Comparison of ENCODE assay signal across 8 cellular contexts in genomic region chr16:53912155-53912554, GRCh38.
DNase-seq lines count a peak whose midpoint lies in the region; ATAC-seq and TF ChIP-seq lines count a peak whose summit lies in the region.

No MANE protein-coding gene starts in this region.

- no peaks in the 10 kb centered on the region for H3K27me3 Mint-ChIP-seq in activated CD4-positive, alpha-beta T cell treated with anti-CD3 and anti-CD28 coated beads for 36 hours
- no peaks in the 10 kb centered on the region for H3K27me3 Mint-ChIP-seq in activated T-helper 17 cell treated with anti-CD3 and anti-CD28 coated beads, Interleukin-2, amount 50 U/mL, for 72 hours
- H3K27me3 Mint-ChIP-seq in nephron progenitor cell (ENCODE audit: low read depth, poor library complexity), result peaks cover 4% of the 10 kb centered on the region

- H3K4me2 ChIP-seq in IMR-90 (ENCODE audit: low read depth, low read length), result no peak overlapping the region

- no peak for TF ChIP-seq CTCF in IMR-90 (conservative IDR thresholded peaks at IDR 0.05; ENCODE audit: low read depth, low read length)
- TF ChIP-seq CTCF in nephron progenitor cell (IDR thresholded peaks at IDR 0.05), result no peak

- peak overlapping the region; percentile 68 for H3K27ac Mint-ChIP-seq in activated CD4-positive, alpha-beta T cell treated with anti-CD3 and anti-CD28 coated beads for 36 hours
- H3K27ac Mint-ChIP-seq in activated T-helper 17 cell treated with anti-CD3 and anti-CD28 coated beads, Interleukin-2, amount 50 U/mL, for 72 hours, result peak overlapping the region; percentile 60
- no peak overlapping the region for H3K27ac Mint-ChIP-seq in nephron progenitor cell

- H2AK9ac ChIP-seq in IMR-90 (replicated peaks; ENCODE audit: low read depth, low read length, poor library complexity), result no peak overlapping the region

- H3K4ac ChIP-seq in IMR-90 (ENCODE audit: low read depth, low read length), result no peak overlapping the region

- no peak overlapping the region for H4K8ac ChIP-seq in IMR-90 (ENCODE audit: low read depth in 2 of 2, low read length in 2 of 2)

- ATAC-seq in activated CD4-positive, alpha-beta T cell treated with anti-CD3 and anti-CD28 coated beads for 36 hours, result peak; percentile 92
- ATAC-seq in IMR-90 (ENCODE audit: low read depth) (no peak), HG02973 (IDR thresholded peaks at IDR 0.05; ENCODE audit: unreplicated experiment) (no peak)
- ATAC-seq in activated T-helper 17 cell treated with anti-CD3 and anti-CD28 coated beads, Interleukin-2, amount 50 U/mL, for 72 hours (replicated peaks), result peak; percentile 91

- H3K9me3 ChIP-seq in IMR-90 (ENCODE audit: control insufficient read depth, insufficient read depth, low read length), result no peaks in the 10 kb centered on the region

- no peak overlapping the region for H3K56ac ChIP-seq in IMR-90 (ENCODE audit: extremely low read depth, insufficient read depth, low read length)

- CTCF ChIA-PET in activated CD4-positive, alpha-beta T cell treated with anti-CD3 and anti-CD28 coated beads for 36 hours (lab: Charles Lee), result interaction anchor here (0.6 to 1.1 kb wide), 3 partner anchors 24 to 619 kb away, joined by 3 to 4 read pairs (median 3); no protein-coding TSS in a partner anchor
- CTCF ChIA-PET in IMR-90 (lab: Yijun Ruan, JAX), result interaction anchor here (0.7 to 1.2 kb wide), 2 partner anchors 15 to 21 kb away, joined by 3 read pairs; no protein-coding TSS in a partner anchor

- peaks cover 15% of the 10 kb centered on the region for H3K4me1 ChIP-seq in IMR-90 (ENCODE audit: control insufficient read depth, insufficient read depth, low read length)

- H2AK5ac ChIP-seq in IMR-90 (ENCODE audit: low read depth, low read length), result no peak overlapping the region

- POLR2A ChIA-PET in activated CD4-positive, alpha-beta T cell treated with anti-CD3 and anti-CD28 coated beads for 36 hours (lab: Charles Lee), result no interaction called here
- POLR2A ChIA-PET in IMR-90 (lab: Charles Lee; ENCODE audit: unreplicated experiment), result no interaction called here

- peaks cover 17 to 27% of the 10 kb centered on the region in 2 experiments; a peak in 3 of 4 replicates for H3K79me1 ChIP-seq in IMR-90 (ENCODE audit: low read depth in 1 of 2, low read length in 2 of 2)

- no peak overlapping the region for H4K91ac ChIP-seq in IMR-90 (ENCODE audit: insufficient read depth, low read depth, low read length)

- H3K4me3 Mint-ChIP-seq in activated CD4-positive, alpha-beta T cell treated with anti-CD3 and anti-CD28 coated beads for 36 hours, result no peak overlapping the region
- H3K4me3 Mint-ChIP-seq in activated T-helper 17 cell treated with anti-CD3 and anti-CD28 coated beads, Interleukin-2, amount 50 U/mL, for 72 hours, result no peak overlapping the region
- H3K4me3 Mint-ChIP-seq in nephron progenitor cell, result no peak overlapping the region

- H3K4me3 ChIP-seq in IMR-90 (ENCODE audit: insufficient read depth, low read depth, low read length), result no peak overlapping the region

- no peak overlapping the region for H2BK5ac ChIP-seq in IMR-90 (ENCODE audit: low read depth, low read length, poor library complexity, severe bottlenecking)

- TF ChIP-seq RAD21 in IMR-90 (IDR thresholded peaks at IDR 0.05; ENCODE audit: low read length), result no peak

- peaks cover 29% of the 10 kb centered on the region for H3K4me1 Mint-ChIP-seq in activated CD4-positive, alpha-beta T cell treated with anti-CD3 and anti-CD28 coated beads for 36 hours
- peaks cover 14% of the 10 kb centered on the region for H3K4me1 Mint-ChIP-seq in activated T-helper 17 cell treated with anti-CD3 and anti-CD28 coated beads, Interleukin-2, amount 50 U/mL, for 72 hours
- H3K4me1 Mint-ChIP-seq in nephron progenitor cell, result peaks cover 18% of the 10 kb centered on the region

- no peaks in the 10 kb centered on the region for H3K27me3 ChIP-seq in IMR-90 (ENCODE audit: control insufficient read depth, insufficient read depth, low read length)

- intact Hi-C loops in activated CD4-positive, alpha-beta T cell treated with anti-CD3 and anti-CD28 coated beads for 36 hours (cut with DNase I, micrococcal nuclease), result loop anchor here in 1 of 2 experiments (2.0 kb wide), 1 partner anchor 47 kb away; no protein-coding TSS in a partner anchor
- intact Hi-C loops in IMR-90 (cut with micrococcal nuclease), result no loop called here

- no peaks in the 10 kb centered on the region for H3K36me3 ChIP-seq in IMR-90 (ENCODE audit: control insufficient read depth, insufficient read depth, low read length)

- peaks cover 17% of the 10 kb centered on the region for H3K9me1 ChIP-seq in IMR-90 (ENCODE audit: insufficient read depth, low read length)

- H2BK120ac ChIP-seq in IMR-90 (ENCODE audit: low read depth, low read length), result no peak overlapping the region

- peaks cover 3% of the 10 kb centered on the region; the same call in 1 of the 2 replicates for H4K20me1 ChIP-seq in IMR-90 (ENCODE audit: insufficient read depth, low read length)

- no peak for TF ChIP-seq POLR2A in IMR-90 (IDR thresholded peaks at IDR 0.05; ENCODE audit: low read depth, low read length)

- in situ Hi-C loops in IMR-90 (cut with MboI; ENCODE audit: low sequenced_read_pairs), result no loop called here

- H3K9me3 Mint-ChIP-seq in activated CD4-positive, alpha-beta T cell treated with anti-CD3 and anti-CD28 coated beads for 36 hours (ENCODE audit: low read depth), result no peaks in the 10 kb centered on the region
- H3K9me3 Mint-ChIP-seq in activated T-helper 17 cell treated with anti-CD3 and anti-CD28 coated beads, Interleukin-2, amount 50 U/mL, for 72 hours, result no peaks in the 10 kb centered on the region
- H3K9me3 Mint-ChIP-seq in nephron progenitor cell, result no peaks in the 10 kb centered on the region

- peaks cover 2% of the 10 kb centered on the region for H3K36me3 Mint-ChIP-seq in activated CD4-positive, alpha-beta T cell treated with anti-CD3 and anti-CD28 coated beads for 36 hours (ENCODE audit: low read depth)
- H3K36me3 Mint-ChIP-seq in activated T-helper 17 cell treated with anti-CD3 and anti-CD28 coated beads, Interleukin-2, amount 50 U/mL, for 72 hours (ENCODE audit: low read depth), result no peaks in the 10 kb centered on the region
- peaks cover 5% of the 10 kb centered on the region for H3K36me3 Mint-ChIP-seq in nephron progenitor cell (ENCODE audit: low read depth)

- no peak overlapping the region for H3K9ac ChIP-seq in IMR-90 (ENCODE audit: low read depth, low read length)

- H4K5ac ChIP-seq in IMR-90 (ENCODE audit: low read depth, low read length), result no peak overlapping the region

- peak; percentile 57 for DNase-seq in activated CD4-positive, alpha-beta T cell treated with anti-CD3 and anti-CD28 coated beads for 36 hours
- DNase-seq in activated CD4-positive, alpha-beta T cell treated with anti-CD3 and anti-CD28 coated beads, Interleukin-2, amount 50 U/mL, for 1 hour, result no peak
- DNase-seq in IMR-90 (no peak), AG08395 (ENCODE audit: low spot score) (no peak), nephron progenitor cell (no peak)
- DNase-seq in stimulated activated CD4-positive, alpha-beta T cell treated with anti-CD3 and anti-CD28 coated beads, Interleukin-4, amount 100 ng/mL, for 24 hours, result peak; percentile 23

- H2BK15ac ChIP-seq in IMR-90 (ENCODE audit: low read depth, low read length), result no peak overlapping the region

- H3K14ac ChIP-seq in IMR-90 (replicated peaks; ENCODE audit: low read depth, low read length), result 0 out of 2 replicates have a peak overlapping the region, but pooled peaks have one; percentile 38

- H2BK20ac ChIP-seq in IMR-90 (ENCODE audit: low read depth, low read length), result no peak overlapping the region

- H3K27ac ChIP-seq in IMR-90 (ENCODE audit: insufficient read depth, low read length), result no peak overlapping the region

- H3K18ac ChIP-seq in IMR-90 (ENCODE audit: low read depth, low read length), result no peak overlapping the region

- dilution Hi-C loops in IMR-90 (cut with HindIII; ENCODE audit: low sequenced_read_pairs, unreplicated experiment), result no loop called here

- no peak overlapping the region for H3K23ac ChIP-seq in IMR-90 (ENCODE audit: low read depth, low read length)

- no CpG with 5 or more reads among the region's 2 CpGs for WGBS in IMR-90 (ENCODE audit: extremely low coverage in 2 of 2, insufficient read length in 1 of 2), 2 experiments

- no TSS peak for BruUV-seq in IMR-90 (replicated peaks; lab: Mats Ljungman, UMichigan)

- no peak overlapping the region for H2AFZ ChIP-seq in IMR-90 (replicated peaks; ENCODE audit: low read length, poor library complexity)

TF ChIP-seq in IMR-90, 13 proteins besides CTCF, POLR2A, EP300 and RAD21 (continues in another document):
- TF ChIP-seq CEBPB (IDR thresholded peaks at IDR 0.05; ENCODE audit: low read depth, low read length), result no peak
- no peak for TF ChIP-seq BHLHE40 (IDR thresholded peaks at IDR 0.05; ENCODE audit: low read depth, low read length)
- no peak for TF ChIP-seq FOS (IDR thresholded peaks at IDR 0.05; ENCODE audit: low read depth, low read length)
- no peak for TF ChIP-seq MAZ (IDR thresholded peaks at IDR 0.05; ENCODE audit: borderline replicate concordance, low read depth, low read length)
- no peak for TF ChIP-seq RFX5 (IDR thresholded peaks at IDR 0.05; ENCODE audit: low read depth, low read length)
- TF ChIP-seq CHD1 (IDR thresholded peaks at IDR 0.05; ENCODE audit: low read depth, low read length), result no peak
- TF ChIP-seq MXI1 (IDR thresholded peaks at IDR 0.05; ENCODE audit: borderline replicate concordance, low read depth, low read length), result no peak
- no peak for TF ChIP-seq NFE2L2 (IDR thresholded peaks at IDR 0.05; ENCODE audit: low read depth, low read length)
- no peak for TF ChIP-seq RCOR1 (IDR thresholded peaks at IDR 0.05; ENCODE audit: insufficient replicate concordance, low read length)
- no peak for TF ChIP-seq MAFK (IDR thresholded peaks at IDR 0.05; ENCODE audit: low read depth, low read length)
- no peak for TF ChIP-seq USF2 (IDR thresholded peaks at IDR 0.05; ENCODE audit: low read depth, low read length)
- no peak for TF ChIP-seq ELK1 (IDR thresholded peaks at IDR 0.05; ENCODE audit: borderline replicate concordance, low read depth, low read length)

Comparison
In these comparisons a context has a peak if more than half of its experiments do, and no peak if none do; other contexts are left out.
1. DNase-seq: peak in activated CD4-positive, alpha-beta T cell treated with anti-CD3 and anti-CD28 coated beads for 36 hours (single experiment) and stimulated activated CD4-positive, alpha-beta T cell treated with anti-CD3 and anti-CD28 coated beads, Interleukin-4, amount 100 ng/mL, for 24 hours (single experiment); none in activated CD4-positive, alpha-beta T cell treated with anti-CD3 and anti-CD28 coated beads, Interleukin-2, amount 50 U/mL, for 1 hour (single experiment), IMR-90 (single experiment), AG08395 (single experiment) and nephron progenitor cell (single experiment).
2. ATAC-seq: peak in activated CD4-positive, alpha-beta T cell treated with anti-CD3 and anti-CD28 coated beads for 36 hours (single experiment) and activated T-helper 17 cell treated with anti-CD3 and anti-CD28 coated beads, Interleukin-2, amount 50 U/mL, for 72 hours (single experiment); none in IMR-90 (single experiment) and HG02973 (single experiment).